11 cellular contexts compared by ENCODE assay signal in genomic region chr10:96244354-96244753, GRCh38. TPM values are rescaled to one million over a fixed set of nuclear protein-coding genes. Genes with fewer than 3 reads are reported as not detected.
A peak's percentile ranks its signal among the peaks of the same experiment; 100 is the strongest.
DNase-seq lines count a peak whose midpoint lies in the region; ATAC-seq and TF ChIP-seq lines count a peak whose summit lies in the region.
"Had no signal": no experiment of that assay in that cellular context is flagged by ENCODE, and none has a peak within 500 bp of the region (broad histone marks: within the 10 kb centered on the region; RNA-seq: fewer than 3 reads in every experiment).

No MANE protein-coding gene starts in this region.

- no peak overlapping the region for H3K4me3 Mint-ChIP-seq in activated T-helper 1 cell treated with anti-CD3 and anti-CD28 coated beads, Interleukin-12 subunit alpha, Interleukin-12 subunit beta, Interleukin-2, Interleukin-4 antibody, amounts not matched to agents 30 ng/mL and 10 ng/mL and 1 ng/mL, durations not matched to agents 14 hours and 24 hours and 36 hours

- no peak for TF ChIP-seq CTCF in spleen (IDR thresholded peaks at IDR 0.05 in 8 of 11, conservative IDR thresholded peaks at IDR 0.05 in 3 of 11)

- peak; percentile 95 for ATAC-seq in GM19025 (IDR thresholded peaks at IDR 0.05; ENCODE audit: low read depth, unreplicated experiment)
- ATAC-seq in HG02623 (IDR thresholded peaks at IDR 0.05; ENCODE audit: unreplicated experiment), result peak; percentile 98
- ATAC-seq in HG03558 (IDR thresholded peaks at IDR 0.05; ENCODE audit: extremely low read depth, unreplicated experiment), result peak; percentile 89

- intact Hi-C loops in spleen (cut with DNase I; ENCODE audit: low total_unique reads), result no loop called here
- intact Hi-C loops in activated T-helper 1 cell treated with anti-CD3 and anti-CD28 coated beads, Interleukin-12 subunit alpha, Interleukin-12 subunit beta, Interleukin-2, Interleukin-4 antibody, amounts not matched to agents 30 ng/mL and 10 ng/mL and 1 ng/mL, durations not matched to agents 14 hours and 24 hours and 36 hours (cut with micrococcal nuclease), result no loop called here

- H3K4me3 ChIP-seq in spleen, result no peak overlapping the region
- H3K4me3 ChIP-seq: MG63 had no signal

- peak overlapping the region in 7 of 8 donors; percentile 51 to 81 (median 71) for H3K27ac ChIP-seq in spleen

- TF ChIP-seq POLR2A in spleen (IDR thresholded peaks at IDR 0.05), result no peak

- no peaks in the 10 kb centered on the region for H3K36me3 Mint-ChIP-seq in activated T-helper 1 cell treated with anti-CD3 and anti-CD28 coated beads, Interleukin-12 subunit alpha, Interleukin-12 subunit beta, Interleukin-2, Interleukin-4 antibody, amounts not matched to agents 30 ng/mL and 10 ng/mL and 1 ng/mL, durations not matched to agents 14 hours and 24 hours and 36 hours (ENCODE audit: low read depth)

- H3K9me3 ChIP-seq in spleen, result no peaks in the 10 kb centered on the region
- H3K9me3 ChIP-seq: MG63 had no signal

- WGBS in spleen, 5 donors, result 66 to 77% (median 74%) methylated on average over 7 of the region's 7 CpGs

- DNase-seq in spleen (peak; percentile 87), DMS 273 treated with DMSO at 0.1 percent for 48 hours (lab: John Stamatoyannopoulos, UW) (no peak), KBM-7 (no peak), GM03348 (ENCODE audit: low spot score) (no peak)
- no peak for DNase-seq in activated T-helper 1 cell treated with anti-CD3 and anti-CD28 coated beads, Interleukin-12 subunit alpha, Interleukin-12 subunit beta, Interleukin-2, Interleukin-4 antibody, amounts not matched to agents 30 ng/mL and 10 ng/mL and 1 ng/mL, durations not matched to agents 14 hours and 24 hours and 36 hours (ENCODE audit: low spot score)
- DNase-seq: cerebellar nuclear complex, MG63 had no signal

- in situ Hi-C loops in KBM-7 (cut with MboI; ENCODE audit: low pct_unique_long_range_greater_than_20kb, low sequenced_read_pairs), result no loop called here

- H3K4me1 ChIP-seq in spleen, result peaks cover 5 to 58% (median 32%) of the 10 kb centered on the region in 6 donors

- no peak overlapping the region for H3K27ac Mint-ChIP-seq in activated T-helper 1 cell treated with anti-CD3 and anti-CD28 coated beads, Interleukin-12 subunit alpha, Interleukin-12 subunit beta, Interleukin-2, Interleukin-4 antibody, amounts not matched to agents 30 ng/mL and 10 ng/mL and 1 ng/mL, durations not matched to agents 14 hours and 24 hours and 36 hours

- no peaks in the 10 kb centered on the region for H3K4me1 Mint-ChIP-seq in activated T-helper 1 cell treated with anti-CD3 and anti-CD28 coated beads, Interleukin-12 subunit alpha, Interleukin-12 subunit beta, Interleukin-2, Interleukin-4 antibody, amounts not matched to agents 30 ng/mL and 10 ng/mL and 1 ng/mL, durations not matched to agents 14 hours and 24 hours and 36 hours (ENCODE audit: low read depth)

- H3K9me3 Mint-ChIP-seq in activated T-helper 1 cell treated with anti-CD3 and anti-CD28 coated beads, Interleukin-12 subunit alpha, Interleukin-12 subunit beta, Interleukin-2, Interleukin-4 antibody, amounts not matched to agents 30 ng/mL and 10 ng/mL and 1 ng/mL, durations not matched to agents 14 hours and 24 hours and 36 hours, result no peaks in the 10 kb centered on the region

- H3K27me3 ChIP-seq in spleen (replicated peaks in 1 of 7), result no peaks in the 10 kb centered on the region
- H3K27me3 ChIP-seq: MG63 had no signal

- H3K36me3 ChIP-seq in spleen, result peaks cover 0 to 64% (median 19%) of the 10 kb centered on the region in 6 donors
- H3K36me3 ChIP-seq: MG63 had no signal

- H3K27me3 Mint-ChIP-seq in activated T-helper 1 cell treated with anti-CD3 and anti-CD28 coated beads, Interleukin-12 subunit alpha, Interleukin-12 subunit beta, Interleukin-2, Interleukin-4 antibody, amounts not matched to agents 30 ng/mL and 10 ng/mL and 1 ng/mL, durations not matched to agents 14 hours and 24 hours and 36 hours (ENCODE audit: insufficient read depth), result peaks cover 5% of the 10 kb centered on the region

RNA-seq across cellular contexts. Expression of gene BLNK, which starts 27.0 kb away (rescaled TPM):
- 100 to 1,000 TPM in 2 of 7 donors, 10 to 100 TPM in 5; 63.7 to 128 (median 89.8) TPM for total RNA-seq in spleen
- 100 to 1,000 TPM in 2 of 3 donors, 10 to 100 TPM in 1; 76.4 to 116 (median 103) TPM for polyA plus RNA-seq in spleen
- not detected in 2 replicates for total RNA-seq in activated T-helper 1 cell treated with anti-CD3 and anti-CD28 coated beads, Interleukin-12 subunit alpha, Interleukin-12 subunit beta, Interleukin-2, Interleukin-4 antibody, amounts not matched to agents 30 ng/mL and 10 ng/mL and 1 ng/mL, durations not matched to agents 14 hours and 24 hours and 36 hours
- total RNA-seq: pulmonary artery endothelial cell had no signal

RNA-seq across cellular contexts. Expression of gene DNTT, which starts 59.9 kb away (rescaled TPM):
- under 1 TPM in 1 of 7 donors, not detected in 6; 0.59 TPM for total RNA-seq in spleen
- polyA plus RNA-seq in spleen, result under 1 TPM in 1 of 3 donors, not detected in 2; 0.08 TPM
- total RNA-seq in activated T-helper 1 cell treated with anti-CD3 and anti-CD28 coated beads, Interleukin-12 subunit alpha, Interleukin-12 subunit beta, Interleukin-2, Interleukin-4 antibody, amounts not matched to agents 30 ng/mL and 10 ng/mL and 1 ng/mL, durations not matched to agents 14 hours and 24 hours and 36 hours, result not detected in 2 replicates
- total RNA-seq: pulmonary artery endothelial cell had no signal

Comparison
In these comparisons a context has a peak if more than half of its experiments do, and no peak if none do; other contexts are left out.
1. RNA of gene BLNK, which starts 27.0 kb away (total RNA-seq): 63.7 to 128 TPM in spleen; not detected in activated T-helper 1 cell treated with anti-CD3 and anti-CD28 coated beads, Interleukin-12 subunit alpha, Interleukin-12 subunit beta, Interleukin-2, Interleukin-4 antibody, amounts not matched to agents 30 ng/mL and 10 ng/mL and 1 ng/mL, durations not matched to agents 14 hours and 24 hours and 36 hours; every median in the first group is over 10 times any median in the second.
2. Peak in every context shown above with its lines, with median percentiles within 50 percentile points of each other: ATAC-seq.